8 cellular contexts compared by ENCODE assay signal in the genomic region with DNA sequence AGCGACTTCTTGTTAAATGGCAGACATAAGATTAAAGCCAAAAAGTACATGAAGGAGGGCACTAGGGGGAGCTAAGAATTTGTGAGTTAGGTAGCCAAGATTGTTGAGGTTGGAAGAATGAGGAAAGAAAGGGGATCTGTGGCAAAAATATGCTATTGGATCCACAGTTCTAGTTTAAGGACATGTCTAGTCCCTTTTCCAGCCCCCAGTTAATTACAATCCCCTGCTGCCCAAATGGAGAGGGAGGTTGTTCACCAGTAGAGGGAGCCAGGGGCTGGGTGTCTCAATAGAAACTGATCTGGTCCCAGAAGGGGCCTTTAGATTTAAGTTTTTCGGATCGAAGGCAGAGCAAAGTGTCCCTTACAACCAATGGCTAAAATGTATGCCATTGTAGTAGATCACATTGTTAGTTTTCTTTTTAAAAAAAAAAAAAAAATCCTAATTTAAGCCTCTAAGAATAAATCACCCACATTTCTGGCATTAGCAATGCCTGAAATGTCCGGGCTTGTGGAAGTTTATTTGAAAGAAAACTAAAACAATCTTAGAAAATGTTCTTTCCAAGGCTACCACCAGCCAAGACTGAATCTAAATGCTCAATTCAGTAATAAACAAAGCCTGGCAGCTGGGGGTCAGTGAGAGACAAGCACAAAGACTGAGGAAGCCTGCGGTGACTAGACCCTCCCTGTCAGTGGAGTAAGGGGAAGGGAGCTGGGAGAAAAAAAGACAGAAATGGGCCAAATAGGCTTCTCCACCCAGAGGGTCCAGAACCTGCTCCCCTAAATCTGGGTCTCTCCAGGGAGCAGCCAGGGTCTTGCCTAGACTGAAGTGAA. TPM values are rescaled to one million over a fixed set of nuclear protein-coding genes. Genes with fewer than 3 reads are reported as not detected.
DNase-seq lines count a peak whose midpoint lies in the region; ATAC-seq and TF ChIP-seq lines count a peak whose summit lies in the region.

No MANE protein-coding gene starts in this region.

- peak; percentile 21 to 68 (median 50) for ATAC-seq in psoas muscle
- no peak for ATAC-seq in HG03280 (IDR thresholded peaks at IDR 0.05; ENCODE audit: unreplicated experiment)
- no peak for ATAC-seq in GM19467 (IDR thresholded peaks at IDR 0.05; ENCODE audit: unreplicated experiment)
- no peak for ATAC-seq in GM21825 (IDR thresholded peaks at IDR 0.05; ENCODE audit: unreplicated experiment)

- 23 to 34% methylated on average over 5 of the region's 5 CpGs for WGBS in esophagus squamous epithelium, 2 donors
- WGBS in psoas muscle, 3 donors, result 48 to 72% (median 58%) methylated on average over 5 of the region's 5 CpGs

- peak overlapping the region; percentile 44 to 81 (median 72) for H3K27ac ChIP-seq in esophagus squamous epithelium
- H3K27ac ChIP-seq in psoas muscle, result peak overlapping the region; percentile 42

- H3K9me3 ChIP-seq in esophagus squamous epithelium (no peaks in the 10 kb centered on the region), psoas muscle (no peaks in the 10 kb centered on the region)

- H3K4me3 ChIP-seq in esophagus squamous epithelium (peak overlapping the region in 1 of 4 donors; percentile 16), psoas muscle (no peak overlapping the region)

- in situ Hi-C loops in G401 (cut with HindIII; ENCODE audit: low sequenced_read_pairs), result no loop called here

- DNase-seq in G401 (ENCODE audit: low spot score), result peak; percentile 9
- DNase-seq in NCI-H446 treated with DMSO at 0.1 percent for 48 hours (lab: John Stamatoyannopoulos, UW), result peak; percentile 38
- DNase-seq in esophagus squamous epithelium (lab: John Stamatoyannopoulos, UW), result no peak
- no peak for DNase-seq in psoas muscle
- no peak for DNase-seq in posterior cingulate gyrus

- H3K27me3 ChIP-seq in esophagus squamous epithelium, result no peaks in the 10 kb centered on the region
- H3K27me3 ChIP-seq in psoas muscle (ENCODE audit: insufficient read depth in 3 of 3, low read length in 2 of 3), result peaks cover 0 to 3% (median 0%) of the 10 kb centered on the region in 3 donors

- TF ChIP-seq CTCF in esophagus squamous epithelium (IDR thresholded peaks at IDR 0.05) (peak; percentile 23 to 75 (median 58)), psoas muscle (IDR thresholded peaks at IDR 0.05) (peak; percentile 56)

- no peak for TF ChIP-seq POLR2A in esophagus squamous epithelium (IDR thresholded peaks at IDR 0.05)

- intact Hi-C loops in esophagus squamous epithelium (cut with DNase I), result no loop called here
- intact Hi-C loops in psoas muscle (cut with DNase I), result loop anchor here in 1 of 2 donors (5.0 kb wide), 1 partner anchor 142 kb away; no protein-coding TSS in a partner anchor
- intact Hi-C loops in posterior cingulate gyrus (cut with DNase I), result no loop called here

- H3K4me1 ChIP-seq in esophagus squamous epithelium, result peaks cover 7 to 50% (median 16%) of the 10 kb centered on the region in 3 donors
- no peaks in the 10 kb centered on the region for H3K4me1 ChIP-seq in psoas muscle

- H3K36me3 ChIP-seq in esophagus squamous epithelium, result no peaks in the 10 kb centered on the region
- no peaks in the 10 kb centered on the region for H3K36me3 ChIP-seq in psoas muscle (ENCODE audit: insufficient read depth in 1 of 2, low read depth in 1 of 2)

RNA-seq across cellular contexts. Expression of a gene that starts 7.1 kb away (rescaled TPM):
- total RNA-seq in G401 (2014; rRNA removed; shearing (Covaris generic)), result not detected in 2 replicates
- total RNA-seq in esophagus squamous epithelium, result 10 to 100 TPM in 1 of 4 donors, 1 to 10 TPM in 3; 2.3 to 15.6 (median 5.0) TPM
- 10 to 100 TPM in 1 of 4 donors, 1 to 10 TPM in 3; 1.2 to 11.3 (median 4.9) TPM for total RNA-seq in psoas muscle
- polyA plus RNA-seq in psoas muscle, result 1 to 10 TPM; 1.2 to 2.3 (median 1.3) TPM

Comparison
In these comparisons a context has a peak if more than half of its experiments do, and no peak if none do; other contexts are left out.
1. DNase-seq: peak in G401 (single experiment) and NCI-H446 treated with DMSO at 0.1 percent for 48 hours (single experiment); none in esophagus squamous epithelium (single experiment), psoas muscle (0 of 2) and posterior cingulate gyrus (0 of 10).
2. ATAC-seq: peak in psoas muscle (4 of 4); none in HG03280 (single experiment), GM19467 (single experiment) and GM21825 (single experiment).